In the genomic region with DNA sequence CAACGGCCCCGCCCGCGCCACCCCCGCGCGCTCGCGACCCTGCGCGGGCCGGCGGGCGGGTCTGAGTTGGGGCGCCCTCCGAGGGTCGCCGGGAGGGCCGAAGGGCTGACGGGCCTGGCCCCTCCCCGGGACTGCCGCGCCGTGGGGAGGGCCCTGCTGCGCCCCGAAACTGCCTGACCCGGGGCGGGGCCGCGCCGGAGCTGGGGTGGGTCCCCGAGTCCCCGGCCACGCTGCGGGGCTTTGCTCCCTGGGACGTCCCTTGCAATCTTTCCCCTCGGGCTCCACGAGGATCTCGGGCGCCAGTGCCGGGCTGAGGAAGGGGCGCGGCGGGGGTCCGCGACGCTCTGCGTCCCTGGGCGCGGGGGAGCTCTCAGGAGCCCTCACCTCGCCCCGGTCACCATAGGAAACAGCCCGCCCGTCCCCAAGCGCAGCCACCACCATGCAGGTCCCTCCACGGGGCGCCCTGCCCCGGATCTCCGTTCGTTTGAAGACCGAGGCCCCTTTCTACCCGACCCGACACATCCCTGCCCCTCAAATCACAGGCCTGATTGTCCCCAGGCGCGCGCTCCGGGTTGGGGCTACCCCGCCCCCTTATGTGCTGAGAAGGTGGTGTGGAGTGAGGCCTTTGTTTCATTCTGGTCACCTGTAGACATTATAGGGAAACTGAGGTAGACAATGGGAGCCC, we compare ENCODE assay signal across 8 cellular contexts. TPM values are rescaled to one million over a fixed set of nuclear protein-coding genes. Genes with fewer than 3 reads are reported as not detected.
DNase-seq lines count a peak whose midpoint lies in the region; ATAC-seq and TF ChIP-seq lines count a peak whose summit lies in the region.

No MANE protein-coding gene starts in this region.

- no peaks in the 10 kb centered on the region for H3K27me3 ChIP-seq in BLaER1 treated with 17β-estradiol and CSF1 and Interleukin-3, amounts not matched to agents 10 nM and 100 nM
- H3K27me3 ChIP-seq in mucosa of stomach (ENCODE audit: control insufficient read depth, insufficient read depth, low read length): no peaks in the 10 kb centered on the region

- peak overlapping the region; percentile 87 to 100 (median 98) for H3K9ac ChIP-seq in BLaER1 treated with 17β-estradiol and CSF1 and Interleukin-3, amounts not matched to agents 10 nM and 100 nM
- H3K9ac ChIP-seq in mucosa of stomach (ENCODE audit: low read length): peak overlapping the region; percentile 99

- peak overlapping the region; percentile 82 to 100 (median 98) for H3K27ac ChIP-seq in BLaER1 treated with 17β-estradiol and CSF1 and Interleukin-3, amounts not matched to agents 10 nM and 100 nM
- H3K27ac ChIP-seq in temporal lobe (ENCODE audit: low read depth, low read length): peak overlapping the region; percentile 96

- TF ChIP-seq CTCF in epithelial cell of esophagus (IDR thresholded peaks at IDR 0.05; ENCODE audit: insufficient read depth, low read depth, low read length, missing control alignments): no peak

- H3K4me3 ChIP-seq in BLaER1 treated with 17β-estradiol and CSF1 and Interleukin-3, amounts not matched to agents 10 nM and 100 nM: peak overlapping the region; percentile 83 to 100 (median 98)
- H3K4me3 ChIP-seq in epithelial cell of esophagus (ENCODE audit: low read length) (peak overlapping the region; percentile 59), mucosa of stomach (ENCODE audit: low read length) (peak overlapping the region; percentile 73)

- peak overlapping the region; percentile 79 for H3K4me3 Mint-ChIP-seq in activated CD8-positive, alpha-beta memory T cell treated with anti-CD3 and anti-CD28 coated beads, Interleukin-2, amount 10 ng/mL, durations not matched to agents 7 days and 5 days

- ATAC-seq in GM21515 (IDR thresholded peaks at IDR 0.05; ENCODE audit: unreplicated experiment) (peak; percentile 0), GM18861 (IDR thresholded peaks at IDR 0.05; ENCODE audit: unreplicated experiment) (no peak)
- peak; percentile 31 for ATAC-seq in activated CD8-positive, alpha-beta memory T cell treated with anti-CD3 and anti-CD28 coated beads, Interleukin-2, amount 10 ng/mL, durations not matched to agents 7 days and 5 days

- CTCF ChIA-PET in activated CD8-positive, alpha-beta memory T cell treated with anti-CD3 and anti-CD28 coated beads, Interleukin-2, amount 10 ng/mL, durations not matched to agents 7 days and 5 days (lab: Charles Lee): interaction anchor here (0.7 to 1.0 kb wide), 2 partner anchors 28 to 88 kb away, joined by 3 to 5 read pairs; no protein-coding TSS in a partner anchor

- H3K27ac Mint-ChIP-seq in activated CD8-positive, alpha-beta memory T cell treated with anti-CD3 and anti-CD28 coated beads, Interleukin-2, amount 10 ng/mL, durations not matched to agents 7 days and 5 days: peak overlapping the region; percentile 92

- no peaks in the 10 kb centered on the region for H3K27me3 Mint-ChIP-seq in activated CD8-positive, alpha-beta memory T cell treated with anti-CD3 and anti-CD28 coated beads, Interleukin-2, amount 10 ng/mL, durations not matched to agents 7 days and 5 days

- H3K4me2 ChIP-seq in BLaER1 treated with 17β-estradiol and CSF1 and Interleukin-3, amounts not matched to agents 10 nM and 100 nM: peak overlapping the region; percentile 97 to 100 (median 100)

- H3K36me3 Mint-ChIP-seq in activated CD8-positive, alpha-beta memory T cell treated with anti-CD3 and anti-CD28 coated beads, Interleukin-2, amount 10 ng/mL, durations not matched to agents 7 days and 5 days: peaks cover 41% of the 10 kb centered on the region

- H4K20me1 ChIP-seq in BLaER1 treated with 17β-estradiol and CSF1 and Interleukin-3, amounts not matched to agents 10 nM and 100 nM: peaks cover 43 to 65% (median 46%) of the 10 kb centered on the region in 11 experiments

- H3K4me1 ChIP-seq in BLaER1 treated with 17β-estradiol and CSF1 and Interleukin-3, amounts not matched to agents 10 nM and 100 nM: peaks cover 37 to 57% (median 41%) of the 10 kb centered on the region in 10 experiments
- peaks cover 36% of the 10 kb centered on the region for H3K4me1 ChIP-seq in mucosa of stomach (ENCODE audit: control insufficient read depth, insufficient read depth, low read length)

- peaks cover 36 to 45% (median 39%) of the 10 kb centered on the region in 11 experiments for H3K36me3 ChIP-seq in BLaER1 treated with 17β-estradiol and CSF1 and Interleukin-3, amounts not matched to agents 10 nM and 100 nM
- peaks cover 28% of the 10 kb centered on the region for H3K36me3 ChIP-seq in mucosa of stomach (ENCODE audit: control insufficient read depth, insufficient read depth, low read length)

- no peaks in the 10 kb centered on the region for H3K9me3 Mint-ChIP-seq in activated CD8-positive, alpha-beta memory T cell treated with anti-CD3 and anti-CD28 coated beads, Interleukin-2, amount 10 ng/mL, durations not matched to agents 7 days and 5 days (ENCODE audit: low read depth)

- DNase-seq in NCI-H2171 treated with DMSO at 0.1 percent for 48 hours (lab: John Stamatoyannopoulos, UW) (peak; percentile 74), epithelial cell of esophagus (ENCODE audit: low read depth) (peak; percentile 56)
- DNase-seq in activated CD8-positive, alpha-beta memory T cell treated with anti-CD3 and anti-CD28 coated beads, Interleukin-2, amount 10 ng/mL, durations not matched to agents 7 days and 5 days: peak; percentile 87

- H3K9me3 ChIP-seq in BLaER1 treated with 17β-estradiol and CSF1 and Interleukin-3, amounts not matched to agents 10 nM and 100 nM (replicated peaks in 1 of 11): peaks cover 0 to 25% (median 6%) of the 10 kb centered on the region in 11 experiments; a peak in 12 of 22 replicates
- no peaks in the 10 kb centered on the region for H3K9me3 ChIP-seq in mucosa of stomach (ENCODE audit: control insufficient read depth, low read length)

- peaks cover 41% of the 10 kb centered on the region for H3K4me1 Mint-ChIP-seq in activated CD8-positive, alpha-beta memory T cell treated with anti-CD3 and anti-CD28 coated beads, Interleukin-2, amount 10 ng/mL, durations not matched to agents 7 days and 5 days

RNA-seq across cellular contexts. Expression of a gene that starts 0.5 kb away (rescaled TPM):
- 1,000 to 10,000 TPM; 3,566 to 4,759 TPM for total RNA-seq in activated CD8-positive, alpha-beta memory T cell treated with anti-CD3 and anti-CD28 coated beads, Interleukin-2, amount 10 ng/mL, durations not matched to agents 7 days and 5 days
- 2,532 TPM for total RNA-seq in temporal lobe

RNA-seq across cellular contexts. Expression of a gene that starts 15.1 kb away (rescaled TPM):
- total RNA-seq in activated CD8-positive, alpha-beta memory T cell treated with anti-CD3 and anti-CD28 coated beads, Interleukin-2, amount 10 ng/mL, durations not matched to agents 7 days and 5 days: under 1 TPM; 0.41 to 0.56 TPM
- 3.4 TPM for total RNA-seq in temporal lobe

RNA-seq across cellular contexts. Expression of a gene that starts 39.0 kb away (rescaled TPM):
- 10 to 100 TPM; 39.8 to 44.5 TPM for total RNA-seq in activated CD8-positive, alpha-beta memory T cell treated with anti-CD3 and anti-CD28 coated beads, Interleukin-2, amount 10 ng/mL, durations not matched to agents 7 days and 5 days
- total RNA-seq in temporal lobe: 25.1 TPM
